Comparison of ENCODE assay signal across 21 cellular contexts in genomic region chr4:8209176-8209874, GRCh38. TPM values are rescaled to one million over a fixed set of nuclear protein-coding genes. Genes with fewer than 3 reads are reported as not detected.
DNase-seq lines count a peak whose midpoint lies in the region; ATAC-seq, FAIRE-seq and TF ChIP-seq lines count a peak whose summit lies in the region.
"Had no signal": no experiment of that assay in that cellular context is flagged by ENCODE, and none has a peak within 500 bp of the region (broad histone marks: within the 10 kb centered on the region; RNA-seq: fewer than 3 reads in every experiment).

No MANE protein-coding gene starts in this region.

- no peak for FAIRE-seq in kidney (lab: Jason Lieb, UNC)
- FAIRE-seq: HTR-8/SVneo had no signal

- no peak for TF ChIP-seq CTCF in kidney (IDR thresholded peaks at IDR 0.05; ENCODE audit: borderline replicate concordance, extremely low read depth, insufficient read depth)
- no peak for TF ChIP-seq CTCF in spleen (IDR thresholded peaks at IDR 0.05 in 8 of 11, conservative IDR thresholded peaks at IDR 0.05 in 3 of 11)

- ATAC-seq in activated T-cell treated with anti-CD3 and anti-CD28 coated beads, Interleukin-2, amount 50 U/mL, for 72 hours (replicated peaks in 1 of 2) = no peak

- H3K4me1 Mint-ChIP-seq in activated T-cell treated with anti-CD3 and anti-CD28 coated beads, Interleukin-2, amount 50 U/mL, for 72 hours (ENCODE audit: low read depth) = no peaks in the 10 kb centered on the region

- H3K4me3 ChIP-seq in NT2/D1 (ENCODE audit: insufficient read length, low read depth) (no peak overlapping the region), kidney (ENCODE audit: low read length in 2 of 2) (no peak overlapping the region), spleen (no peak overlapping the region), GM23248 (no peak overlapping the region)
- H3K4me3 ChIP-seq: HAP-1, MG63, PC-9, SJCRH30 had no signal

- H3K27ac Mint-ChIP-seq in activated T-cell treated with anti-CD3 and anti-CD28 coated beads, Interleukin-2, amount 50 U/mL, for 72 hours = no peak overlapping the region

- H3K4me1 ChIP-seq in NT2/D1 (ENCODE audit: insufficient read depth, insufficient read length) = peaks cover 23% of the 10 kb centered on the region
- H3K4me1 ChIP-seq in kidney (ENCODE audit: control insufficient read depth in 1 of 2, insufficient read depth in 1 of 2, low read depth in 1 of 2, low read length in 2 of 2) = peaks cover 8 to 9% of the 10 kb centered on the region in 2 donors
- H3K4me1 ChIP-seq in spleen = peaks cover 0 to 74% (median 21%) of the 10 kb centered on the region in 6 donors
- H3K4me1 ChIP-seq in GM23248 (ENCODE audit: insufficient read depth) = no peaks in the 10 kb centered on the region
- H3K4me1 ChIP-seq: HAP-1, SJCRH30 had no signal

- intact Hi-C loops in kidney (cut with DNase I) (no loop called here), spleen (cut with DNase I; ENCODE audit: low total_unique reads) (no loop called here)

- in situ Hi-C loops in GM23248 (cut with MboI) = no loop called here

- WGBS in spleen, 5 donors = 86 to 92% (median 90%) methylated on average over 13 to 22 of the region's 22 CpGs
- WGBS in GM23248 (ENCODE audit: low coverage in 1 of 2, low lambda C conversion rate in 2 of 2, missing lambda C conversion rate in 2 of 2), 2 experiments = 91 to 92% methylated on average over 22 of the region's 22 CpGs

- H3K27me3 Mint-ChIP-seq in activated T-cell treated with anti-CD3 and anti-CD28 coated beads, Interleukin-2, amount 50 U/mL, for 72 hours (ENCODE audit: low read depth) = no peaks in the 10 kb centered on the region
- H3K27me3 Mint-ChIP-seq: IgD-negative memory B cell had no signal

- TF ChIP-seq POLR2A in spleen (IDR thresholded peaks at IDR 0.05) = no peak

- H3K36me3 ChIP-seq in NT2/D1 (ENCODE audit: insufficient read depth, insufficient read length, low read length) (no peaks in the 10 kb centered on the region), kidney (ENCODE audit: control insufficient read depth in 1 of 2, insufficient read depth in 2 of 2, low read length in 2 of 2) (peaks cover 16 to 21% of the 10 kb centered on the region in 2 donors), spleen (peaks cover 0 to 84% (median 35%) of the 10 kb centered on the region in 6 donors), GM23248 (ENCODE audit: low read depth) (no peaks in the 10 kb centered on the region)
- H3K36me3 ChIP-seq: HAP-1, MG63, SJCRH30 had no signal

- DNase-seq in CD1c-positive myeloid dendritic cell (ENCODE audit: extremely low spot score) = peak; percentile 29
- no peak for DNase-seq in NT2/D1 (ENCODE audit: low read depth, low spot score)
- peak; percentile 61 for DNase-seq in kidney
- DNase-seq in spleen = peak; percentile 70
- DNase-seq in GOT3 (lab: John Stamatoyannopoulos, UW) = no peak
- no peak for DNase-seq in activated T-cell treated with anti-CD3 and anti-CD28 coated beads, Interleukin-2, amount 50 U/mL, for 72 hours
- DNase-seq in GM23248 = no peak
- DNase-seq: C1 segment of cervical spinal cord, DMS79 treated with DMSO at 0.1 percent for 48 hours, Karpas-422, MG63, NCI-H1105, NCI-H2081 treated with DMSO at 0.1 percent for 48 hours, NCI-H510A, NCI-H774, PC-9, SJCRH30 had no signal

- no peaks in the 10 kb centered on the region for H3K9me2 ChIP-seq in GM23248 (ENCODE audit: insufficient read depth)

- H4K20me1 ChIP-seq in GM23248 (ENCODE audit: insufficient read depth) = no peaks in the 10 kb centered on the region

- no peaks in the 10 kb centered on the region for H3K27me3 ChIP-seq in NT2/D1 (ENCODE audit: insufficient read depth, insufficient read length)
- H3K27me3 ChIP-seq in spleen (replicated peaks in 1 of 7) = no peaks in the 10 kb centered on the region
- H3K27me3 ChIP-seq in GM23248 (replicated peaks; ENCODE audit: insufficient read depth) = no peaks in the 10 kb centered on the region
- H3K27me3 ChIP-seq: MG63, SJCRH30 had no signal

- H3K9me3 Mint-ChIP-seq in activated T-cell treated with anti-CD3 and anti-CD28 coated beads, Interleukin-2, amount 50 U/mL, for 72 hours = no peaks in the 10 kb centered on the region
- H3K9me3 Mint-ChIP-seq: IgD-negative memory B cell had no signal

- H3K36me3 Mint-ChIP-seq in activated T-cell treated with anti-CD3 and anti-CD28 coated beads, Interleukin-2, amount 50 U/mL, for 72 hours (ENCODE audit: insufficient read depth in 2 of 2) = no peaks in the 10 kb centered on the region

- no peak overlapping the region for H2AFZ ChIP-seq in GM23248
- H2AFZ ChIP-seq: PC-9 had no signal

- no peak overlapping the region for H3K4me3 Mint-ChIP-seq in activated T-cell treated with anti-CD3 and anti-CD28 coated beads, Interleukin-2, amount 50 U/mL, for 72 hours
- H3K4me3 Mint-ChIP-seq: IgD-negative memory B cell had no signal

- H3K27ac ChIP-seq in kidney (ENCODE audit: low read depth in 2 of 2, low read length in 2 of 2) (no peak overlapping the region), spleen (no peak overlapping the region), GM23248 (no peak overlapping the region)
- H3K27ac ChIP-seq: PC-9, SJCRH30 had no signal

- H3K9ac ChIP-seq in NT2/D1 (ENCODE audit: insufficient read length, low read depth) (peak overlapping the region; percentile 59), kidney (ENCODE audit: low read length in 2 of 2) (no peak overlapping the region), GM23248 (no peak overlapping the region)

- H3F3A ChIP-seq in GM23248 (ENCODE audit: insufficient read depth) = peaks cover under 1% of the 10 kb centered on the region; the same call in 1 of the 2 replicates

- H3K9me3 ChIP-seq in NT2/D1 (ENCODE audit: insufficient read depth, low read length) (no peaks in the 10 kb centered on the region), kidney (ENCODE audit: control insufficient read depth in 1 of 2, low read length in 2 of 2) (no peaks in the 10 kb centered on the region), spleen (no peaks in the 10 kb centered on the region), GM23248 (ENCODE audit: low read depth) (no peaks in the 10 kb centered on the region)
- H3K9me3 ChIP-seq: HAP-1, MG63, SJCRH30 had no signal

- H3K79me2 ChIP-seq in GM23248 (ENCODE audit: insufficient read depth) = no peaks in the 10 kb centered on the region

- H3K4me2 ChIP-seq in GM23248 (ENCODE audit: unreplicated experiment) = no peak overlapping the region
- H3K4me2 ChIP-seq: PC-9 had no signal

RNA-seq across cellular contexts. Expression of gene SH3TC1, which starts 10.2 kb away (rescaled TPM):
- total RNA-seq in kidney (127 TPM), spleen (100 to 1,000 TPM in 1 of 7 donors, 10 to 100 TPM in 6; 58.0 to 157 (median 69.4) TPM)
- polyA plus RNA-seq in kidney (ENCODE audit: insufficient read depth, low read depth, low replicate concordance) (43.1 TPM), spleen (10 to 100 TPM; 23.3 to 43.7 (median 23.5) TPM), GM23248 (2016; fragmentation: Nextera tagmentation; extraction: Ambion mirVana) (0.57 and 2.3 TPM in 2 replicates)
- 10 to 100 TPM; 15.2 to 39.0 TPM for total RNA-seq in activated T-cell treated with anti-CD3 and anti-CD28 coated beads, Interleukin-2, amount 50 U/mL, for 72 hours
- 6.5 and 9.9 TPM in 2 replicates for total RNA-seq in GM23248 (2014; rRNA removed; shearing (Covaris generic))
- total RNA-seq: G401 had no signal

RNA-seq across cellular contexts. Expression of gene ABLIM2, which starts 50.7 kb away (rescaled TPM):
- total RNA-seq in kidney (23.3 TPM), spleen (100 to 1,000 TPM in 4 of 7 donors, 10 to 100 TPM in 3; 41.8 to 127 (median 100) TPM)
- polyA plus RNA-seq in kidney (ENCODE audit: insufficient read depth, low read depth, low replicate concordance) (9.5 TPM), spleen (10 to 100 TPM; 11.8 to 49.8 (median 26.6) TPM), GM23248 (2016; fragmentation: Nextera tagmentation; extraction: Ambion mirVana) (not detected in 2 replicates)
- total RNA-seq in activated T-cell treated with anti-CD3 and anti-CD28 coated beads, Interleukin-2, amount 50 U/mL, for 72 hours = under 1 TPM; 0.34 to 0.60 TPM
- not detected in 2 replicates for total RNA-seq in GM23248 (2014; rRNA removed; shearing (Covaris generic))

Comparison
In these comparisons a context has a peak if more than half of its experiments do, and no peak if none do; other contexts are left out.
1. DNase-seq: peak in CD1c-positive myeloid dendritic cell (single experiment), kidney (single experiment) and spleen (single experiment); none in NT2/D1 (single experiment), GOT3 (single experiment), activated T-cell treated with anti-CD3 and anti-CD28 coated beads, Interleukin-2, amount 50 U/mL, for 72 hours (0 of 2) and GM23248 (single experiment).
2. RNA of gene ABLIM2, which starts 50.7 kb away (total RNA-seq): 41.8 to 127 TPM in spleen and 23.3 TPM in kidney (single experiment); 0.34 to 0.60 TPM in activated T-cell treated with anti-CD3 and anti-CD28 coated beads, Interleukin-2, amount 50 U/mL, for 72 hours and not detected in GM23248; every median in the first group is over 10 times any median in the second.